ENCODE assay signal across 7 cellular contexts in genomic region chr2:109969864-109970263, GRCh38.
DNase-seq lines count a peak whose midpoint lies in the region; ATAC-seq lines count a peak whose summit lies in the region.
"Not testable (repeated sequence)": the region's sequence is repeated elsewhere in the genome, so short reads cannot be mapped to it uniquely, and the experiment has no call there.

No MANE protein-coding gene starts in this region.

- not testable (repeated sequence) for H3K4me1 Mint-ChIP-seq in T-cell; activated naive CD8-positive, alpha-beta T cell treated with anti-CD3 and anti-CD28 coated beads, Interleukin-2, amount 50 U/mL, for 24 hours; naive thymus-derived CD8-positive, alpha-beta T cell

- H3K4me3 Mint-ChIP-seq in T-cell; activated naive CD8-positive, alpha-beta T cell treated with anti-CD3 and anti-CD28 coated beads, Interleukin-2, amount 50 U/mL, for 24 hours; naive thymus-derived CD8-positive, alpha-beta T cell: not testable (repeated sequence)

- not testable (repeated sequence) for H3K9me3 Mint-ChIP-seq in T-cell; activated naive CD8-positive, alpha-beta T cell treated with anti-CD3 and anti-CD28 coated beads, Interleukin-2, amount 50 U/mL, for 24 hours; naive thymus-derived CD8-positive, alpha-beta T cell

- intact Hi-C loops in left ventricle myocardium superior (cut with micrococcal nuclease): not testable (repeated sequence)

- ATAC-seq in GM18511 (IDR thresholded peaks at IDR 0.05; ENCODE audit: unreplicated experiment) (peak; percentile 54), GM21529 (IDR thresholded peaks at IDR 0.05; ENCODE audit: unreplicated experiment) (peak; percentile 79), HG03135 (IDR thresholded peaks at IDR 0.05; ENCODE audit: unreplicated experiment) (peak; percentile 69), T-cell (replicated peaks in 1 of 4) (peak; percentile 49 to 87 (median 69)), left ventricle myocardium superior (peak; percentile 84)
- ATAC-seq in activated naive CD8-positive, alpha-beta T cell treated with anti-CD3 and anti-CD28 coated beads, Interleukin-2, amount 50 U/mL, for 24 hours: peak; percentile 61
- peak; percentile 74 to 77 for ATAC-seq in naive thymus-derived CD8-positive, alpha-beta T cell

- POLR2A ChIA-PET in T-cell (lab: Charles Lee); naive thymus-derived CD8-positive, alpha-beta T cell (lab: Charles Lee): not testable (repeated sequence)

- H3K27me3 Mint-ChIP-seq in T-cell; activated naive CD8-positive, alpha-beta T cell treated with anti-CD3 and anti-CD28 coated beads, Interleukin-2, amount 50 U/mL, for 24 hours; naive thymus-derived CD8-positive, alpha-beta T cell: not testable (repeated sequence)

- CTCF ChIA-PET in T-cell (lab: Charles Lee): not testable (repeated sequence)

- not testable (repeated sequence) for H3K27ac Mint-ChIP-seq in T-cell; activated naive CD8-positive, alpha-beta T cell treated with anti-CD3 and anti-CD28 coated beads, Interleukin-2, amount 50 U/mL, for 24 hours; naive thymus-derived CD8-positive, alpha-beta T cell

- DNase-seq in T-cell; activated naive CD8-positive, alpha-beta T cell treated with anti-CD3 and anti-CD28 coated beads, Interleukin-2, amount 50 U/mL, for 24 hours; left ventricle myocardium superior; naive thymus-derived CD8-positive, alpha-beta T cell: not testable (repeated sequence)

- H3K36me3 Mint-ChIP-seq in T-cell; activated naive CD8-positive, alpha-beta T cell treated with anti-CD3 and anti-CD28 coated beads, Interleukin-2, amount 50 U/mL, for 24 hours (ENCODE audit: low read depth); naive thymus-derived CD8-positive, alpha-beta T cell: not testable (repeated sequence)
